ENCODE assay signal across 34 cellular contexts in genomic region chr6:5946181-5946580, GRCh38.
"Had no signal": no experiment of that assay in that cellular context is flagged by ENCODE, and none has a peak within 500 bp of the region (broad histone marks: within the 10 kb centered on the region; RNA-seq: fewer than 3 reads in every experiment).

No MANE protein-coding gene starts in this region.

- DNase-seq: activated CD4-positive, alpha-beta memory T cell treated with anti-CD3 and anti-CD28 coated beads, Interleukin-2, amount 10 ng/mL, durations not matched to agents 7 days and 5 days; activated CD4-positive, alpha-beta T cell treated with anti-CD3 and anti-CD28 coated beads for 36 hours; activated CD4-positive, alpha-beta T cell treated with anti-CD3 and anti-CD28 coated beads, Interleukin-2, amount 10 ng/mL, durations not matched to agents 7 days and 5 days; activated CD4-positive, alpha-beta T cell treated with anti-CD3 and anti-CD28 coated beads, Interleukin-2, amount 50 U/mL, for 4 hours; activated CD4-positive, CD25-positive, alpha-beta regulatory T cell; activated CD4-positive, CD25-positive, alpha-beta regulatory T cell treated with anti-CD3 and anti-CD28 coated beads, Interleukin-2, amount 50 U/mL, for 72 hours; activated CD8-positive, alpha-beta memory T cell treated with anti-CD3 and anti-CD28 coated beads, Interleukin-2, amount 50 U/mL, for 48 hours; activated gamma-delta T cell; activated naive CD4-positive, alpha-beta T cell; activated naive CD4-positive, alpha-beta T cell treated with anti-CD3 and anti-CD28 coated beads, Interleukin-2, amount 10 ng/mL, durations not matched to agents 7 days and 5 days; activated naive CD8-positive, alpha-beta T cell treated with anti-CD3 and anti-CD28 coated beads, Interleukin-2, amount 10 ng/mL, durations not matched to agents 7 days and 5 days; activated T-cell treated with anti-CD3 and anti-CD28 coated beads for 4 hours; activated T-cell treated with anti-CD3 and anti-CD28 coated beads, Interleukin-2, amount 50 U/mL, for 24 hours; activated T-cell treated with anti-CD3 and anti-CD28 coated beads, Interleukin-2, amount 50 U/mL, for 72 hours; central memory CD4-positive, alpha-beta T cell; cerebellar nuclear complex; colonic mucosa; dorsolateral prefrontal cortex; effector memory CD4-positive, alpha-beta T cell; erythroblast; foreskin melanocyte; T-helper 1 cell; T-helper 17 cell; T1000; WERI-Rb-1 had no signal

- H3K36me3 ChIP-seq: ascending aorta, breast epithelium, cardiac muscle cell, colonic mucosa, esophagus muscularis mucosa, gastroesophageal sphincter, WERI-Rb-1 had no signal

- ATAC-seq: activated CD4-positive, alpha-beta T cell treated with anti-CD3 and anti-CD28 coated beads for 36 hours; activated naive CD4-positive, alpha-beta T cell treated with anti-CD3 and anti-CD28 coated beads, Interleukin-2, amount 50 U/mL, for 72 hours; activated T-cell treated with anti-CD3 and anti-CD28 coated beads, Interleukin-2, amount 50 U/mL, for 72 hours; gastroesophageal sphincter; T-helper 17 cell had no signal

- H3K27ac Mint-ChIP-seq: activated CD4-positive, alpha-beta memory T cell treated with anti-CD3 and anti-CD28 coated beads, Interleukin-2, amount 10 ng/mL, durations not matched to agents 7 days and 5 days; activated CD4-positive, alpha-beta T cell treated with anti-CD3 and anti-CD28 coated beads for 36 hours; activated CD4-positive, alpha-beta T cell treated with anti-CD3 and anti-CD28 coated beads, Interleukin-2, amount 10 ng/mL, durations not matched to agents 7 days and 5 days; activated naive CD4-positive, alpha-beta T cell treated with anti-CD3 and anti-CD28 coated beads, Interleukin-2, amount 10 ng/mL, durations not matched to agents 7 days and 5 days; activated naive CD8-positive, alpha-beta T cell treated with anti-CD3 and anti-CD28 coated beads, Interleukin-2, amount 10 ng/mL, durations not matched to agents 7 days and 5 days; activated T-cell treated with anti-CD3 and anti-CD28 coated beads, Interleukin-2, amount 50 U/mL, for 24 hours; activated T-cell treated with anti-CD3 and anti-CD28 coated beads, Interleukin-2, amount 50 U/mL, for 72 hours; dendritic cell treated with granulocyte-macrophage colony-stimulating factor and Interleukin-4, amounts not matched to agents 40 ng/mL and 50 ng/mL, for 4 days; T-helper 17 cell; T-helper 2 cell treated with Interferon-gamma antibody and Interleukin-4, amounts not matched to agents 5 μg/mL and 100 μg/mL, for 36 hours had no signal

- H3K4me3 Mint-ChIP-seq: activated CD4-positive, alpha-beta memory T cell treated with anti-CD3 and anti-CD28 coated beads, Interleukin-2, amount 10 ng/mL, durations not matched to agents 7 days and 5 days; activated CD4-positive, alpha-beta T cell treated with anti-CD3 and anti-CD28 coated beads for 36 hours; activated CD4-positive, alpha-beta T cell treated with anti-CD3 and anti-CD28 coated beads, Interleukin-2, amount 10 ng/mL, durations not matched to agents 7 days and 5 days; activated naive CD4-positive, alpha-beta T cell treated with anti-CD3 and anti-CD28 coated beads, Interleukin-2, amount 10 ng/mL, durations not matched to agents 7 days and 5 days; activated naive CD8-positive, alpha-beta T cell treated with anti-CD3 and anti-CD28 coated beads, Interleukin-2, amount 10 ng/mL, durations not matched to agents 7 days and 5 days; activated T-cell treated with anti-CD3 and anti-CD28 coated beads, Interleukin-2, amount 50 U/mL, for 24 hours; activated T-cell treated with anti-CD3 and anti-CD28 coated beads, Interleukin-2, amount 50 U/mL, for 72 hours; brain; dendritic cell treated with granulocyte-macrophage colony-stimulating factor and Interleukin-4, amounts not matched to agents 40 ng/mL and 50 ng/mL, for 4 days; T-helper 17 cell; T-helper 2 cell treated with Interferon-gamma antibody and Interleukin-4, amounts not matched to agents 5 μg/mL and 100 μg/mL, for 36 hours had no signal

- H3K4me1 Mint-ChIP-seq: activated CD4-positive, alpha-beta T cell treated with anti-CD3 and anti-CD28 coated beads for 36 hours; activated naive CD4-positive, alpha-beta T cell treated with anti-CD3 and anti-CD28 coated beads, Interleukin-2, amount 10 ng/mL, durations not matched to agents 7 days and 5 days; brain had no signal

- H3K36me3 Mint-ChIP-seq: brain had no signal

- H3K27me3 ChIP-seq: ascending aorta, breast epithelium, cardiac muscle cell, colonic mucosa, dorsolateral prefrontal cortex, esophagus muscularis mucosa, gastroesophageal sphincter had no signal

- H3K4me1 ChIP-seq: colonic mucosa had no signal

- H3K9me3 ChIP-seq: breast epithelium, colonic mucosa had no signal

- H3K27ac ChIP-seq: ascending aorta, breast epithelium, cardiac muscle cell, colonic mucosa, dorsolateral prefrontal cortex, esophagus muscularis mucosa, gastroesophageal sphincter, WERI-Rb-1 had no signal

- H3K27me3 Mint-ChIP-seq: activated CD4-positive, alpha-beta T cell treated with anti-CD3 and anti-CD28 coated beads for 36 hours; activated T-cell treated with anti-CD3 and anti-CD28 coated beads, Interleukin-2, amount 50 U/mL, for 24 hours had no signal

- H3K4me3 ChIP-seq: ascending aorta, breast epithelium, cardiac muscle cell, colonic mucosa, dorsolateral prefrontal cortex, esophagus muscularis mucosa, gastroesophageal sphincter had no signal
